ENCODE assay signal across 14 cellular contexts in the genomic region with DNA sequence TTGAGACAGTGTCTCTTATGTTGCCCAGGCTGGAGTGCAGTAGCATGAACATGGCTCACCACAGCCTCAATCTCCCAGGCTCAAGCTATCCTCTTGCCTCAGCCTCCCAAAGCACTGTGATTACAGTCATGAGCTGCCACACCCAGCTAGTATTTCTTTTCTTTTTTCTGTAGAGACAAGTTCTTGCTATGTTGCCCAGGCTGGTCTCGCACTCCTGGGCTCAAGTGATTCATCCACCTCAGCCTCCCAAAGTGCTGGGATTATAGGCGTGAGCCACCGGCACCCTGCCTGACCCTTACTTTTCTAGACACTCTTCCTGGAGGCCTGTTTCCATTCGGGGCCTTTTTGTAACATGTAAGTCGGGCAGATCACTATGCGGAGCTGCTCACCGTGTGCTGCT. TPM values are rescaled to one million over a fixed set of nuclear protein-coding genes. Genes with fewer than 3 reads are reported as not detected.
DNase-seq lines count a peak whose midpoint lies in the region; ATAC-seq and TF ChIP-seq lines count a peak whose summit lies in the region.
"Had no signal": no experiment of that assay in that cellular context is flagged by ENCODE, and none has a peak within 500 bp of the region (broad histone marks: within the 10 kb centered on the region; RNA-seq: fewer than 3 reads in every experiment).

No MANE protein-coding gene starts in this region.

- peaks cover 18% of the 10 kb centered on the region for H3K27me3 Mint-ChIP-seq in WTC11 (ENCODE audit: low read depth)
- H3K27me3 Mint-ChIP-seq in activated CD8-positive, alpha-beta T cell treated with anti-CD3 and anti-CD28 coated beads, Interleukin-2, amount 10 ng/mL, durations not matched to agents 7 days and 5 days (ENCODE audit: low read depth): no peaks in the 10 kb centered on the region

- H3K27ac Mint-ChIP-seq in WTC11: 0 out of 2 replicates have a peak overlapping the region, but pooled peaks have one; percentile 27
- H3K27ac Mint-ChIP-seq in activated CD8-positive, alpha-beta T cell treated with anti-CD3 and anti-CD28 coated beads, Interleukin-2, amount 10 ng/mL, durations not matched to agents 7 days and 5 days: no peak overlapping the region
- H3K27ac Mint-ChIP-seq: activated CD8-positive, alpha-beta memory T cell treated with anti-CD3 and anti-CD28 coated beads, Interleukin-2, amount 10 ng/mL, durations not matched to agents 7 days and 5 days; activated naive CD8-positive, alpha-beta T cell treated with anti-CD3 and anti-CD28 coated beads, Interleukin-2, amount 10 ng/mL, durations not matched to agents 7 days and 5 days; CD14-positive monocyte had no signal

- DNase-seq in GM23248 (peak; percentile 58), WTC11 (ENCODE audit: low spot score) (no peak), islet precursor cell (peak; percentile 83), smooth muscle cell (lab: John Stamatoyannopoulos, UW; ENCODE audit: unreplicated experiment) (no peak), NK-92 (lab: John Stamatoyannopoulos, UW; ENCODE audit: unreplicated experiment) (no peak), cerebellar nuclear complex (lab: John Stamatoyannopoulos, UW) (no peak), coronary artery (ENCODE audit: low spot score) (no peak)
- no peak for DNase-seq in activated CD8-positive, alpha-beta T cell treated with anti-CD3 and anti-CD28 coated beads, Interleukin-2, amount 10 ng/mL, durations not matched to agents 7 days and 5 days
- DNase-seq: activated CD8-positive, alpha-beta memory T cell treated with anti-CD3 and anti-CD28 coated beads, Interleukin-2, amount 10 ng/mL, durations not matched to agents 7 days and 5 days; activated naive CD8-positive, alpha-beta T cell treated with anti-CD3 and anti-CD28 coated beads, Interleukin-2, amount 10 ng/mL, durations not matched to agents 7 days and 5 days; dorsolateral prefrontal cortex; stimulated activated CD8-positive, alpha-beta memory T cell treated with anti-CD3 and anti-CD28 coated beads, Interleukin-4, amount 100 ng/mL, for 48 hours; T-helper 9 cell had no signal

- H3K36me3 ChIP-seq in GM23248 (ENCODE audit: low read depth): no peaks in the 10 kb centered on the region
- no peaks in the 10 kb centered on the region for H3K36me3 ChIP-seq in smooth muscle cell (ENCODE audit: low read depth)

- in situ Hi-C loops in GM23248 (cut with MboI): no loop called here

- no peaks in the 10 kb centered on the region for H3K36me3 Mint-ChIP-seq in WTC11
- H3K36me3 Mint-ChIP-seq in activated CD8-positive, alpha-beta T cell treated with anti-CD3 and anti-CD28 coated beads, Interleukin-2, amount 10 ng/mL, durations not matched to agents 7 days and 5 days (ENCODE audit: low read depth): no peaks in the 10 kb centered on the region
- H3K36me3 Mint-ChIP-seq: activated CD8-positive, alpha-beta memory T cell treated with anti-CD3 and anti-CD28 coated beads, Interleukin-2, amount 10 ng/mL, durations not matched to agents 7 days and 5 days; activated naive CD8-positive, alpha-beta T cell treated with anti-CD3 and anti-CD28 coated beads, Interleukin-2, amount 10 ng/mL, durations not matched to agents 7 days and 5 days; CD14-positive monocyte had no signal

- H3K4me2 ChIP-seq in GM23248 (ENCODE audit: unreplicated experiment): peak overlapping the region; percentile 99
- no peak overlapping the region for H3K4me2 ChIP-seq in smooth muscle cell

- H2AFZ ChIP-seq in GM23248 (peak overlapping the region; percentile 78), smooth muscle cell (ENCODE audit: low read depth) (no peak overlapping the region)

- WGBS in GM23248 (ENCODE audit: low coverage in 1 of 2, low lambda C conversion rate in 2 of 2, missing lambda C conversion rate in 2 of 2), 2 experiments: 50 to 55% methylated on average over 7 of the region's 7 CpGs
- 31% methylated on average over 7 of the region's 7 CpGs for WGBS in smooth muscle cell (ENCODE audit: low lambda C conversion rate)

- no peak for ATAC-seq in WTC11
- ATAC-seq in activated CD8-positive, alpha-beta T cell treated with anti-CD3 and anti-CD28 coated beads, Interleukin-2, amount 10 ng/mL, durations not matched to agents 7 days and 5 days: no peak
- ATAC-seq: activated CD8-positive, alpha-beta memory T cell treated with anti-CD3 and anti-CD28 coated beads, Interleukin-2, amount 10 ng/mL, durations not matched to agents 7 days and 5 days had no signal

- CTCF ChIA-PET in WTC11 (lab: Charles Lee): interaction anchor here (0.6 to 2.8 kb wide), 12 partner anchors 8 to 273 kb away, joined by 3 to 31 read pairs (median 4); partner anchors contain the start of genes ENAH and SRP9
- CTCF ChIA-PET in activated CD8-positive, alpha-beta T cell treated with anti-CD3 and anti-CD28 coated beads, Interleukin-2, amount 10 ng/mL, durations not matched to agents 7 days and 5 days (lab: Charles Lee): no interaction called here

- peaks cover 27% of the 10 kb centered on the region for H3K4me1 ChIP-seq in GM23248 (ENCODE audit: insufficient read depth)
- H3K4me1 ChIP-seq in smooth muscle cell (ENCODE audit: low read depth): peaks cover 5% of the 10 kb centered on the region

- H3K9ac ChIP-seq in GM23248 (peak overlapping the region; percentile 88), smooth muscle cell (ENCODE audit: low read depth) (no peak overlapping the region)

- no peaks in the 10 kb centered on the region for H3K9me2 ChIP-seq in GM23248 (ENCODE audit: insufficient read depth)

- H4K20me1 ChIP-seq in GM23248 (ENCODE audit: insufficient read depth) (no peaks in the 10 kb centered on the region), smooth muscle cell (ENCODE audit: low read depth) (no peaks in the 10 kb centered on the region)

- H3K4me3 ChIP-seq in GM23248 (no peak overlapping the region), smooth muscle cell (no peak overlapping the region), coronary artery (no peak overlapping the region)

- POLR2A ChIA-PET in WTC11 (lab: Charles Lee): interaction anchor here (0.6 to 1.6 kb wide), 3 partner anchors 24 to 70 kb away, joined by 3 to 7 read pairs (median 6); no protein-coding TSS in a partner anchor
- POLR2A ChIA-PET in activated CD8-positive, alpha-beta T cell treated with anti-CD3 and anti-CD28 coated beads, Interleukin-2, amount 10 ng/mL, durations not matched to agents 7 days and 5 days (lab: Charles Lee): interaction anchor here (0.6 kb wide), 1 partner anchor 12 kb away, joined by 3 read pairs; no protein-coding TSS in a partner anchor

- H3K27ac ChIP-seq in GM23248 (peak overlapping the region; percentile 91), smooth muscle cell (ENCODE audit: low read depth) (peak overlapping the region; percentile 88), coronary artery (peak overlapping the region in 1 of 2 donors; percentile 93)

- H3F3A ChIP-seq in GM23248 (ENCODE audit: insufficient read depth) (peaks cover 7% of the 10 kb centered on the region; the same call in 1 of the 2 replicates), smooth muscle cell (ENCODE audit: low read depth) (no peaks in the 10 kb centered on the region)

- no peaks in the 10 kb centered on the region for H3K9me3 Mint-ChIP-seq in WTC11
- H3K9me3 Mint-ChIP-seq in activated CD8-positive, alpha-beta T cell treated with anti-CD3 and anti-CD28 coated beads, Interleukin-2, amount 10 ng/mL, durations not matched to agents 7 days and 5 days (ENCODE audit: insufficient read depth): no peaks in the 10 kb centered on the region
- H3K9me3 Mint-ChIP-seq: activated naive CD8-positive, alpha-beta T cell treated with anti-CD3 and anti-CD28 coated beads, Interleukin-2, amount 10 ng/mL, durations not matched to agents 7 days and 5 days had no signal

- no peak for TF ChIP-seq CTCF in WTC11 (IDR thresholded peaks at IDR 0.05)
- no peak for TF ChIP-seq CTCF in smooth muscle cell (IDR thresholded peaks at IDR 0.05; ENCODE audit: borderline replicate concordance, insufficient read depth, poor library complexity, severe bottlenecking)
- TF ChIP-seq CTCF in coronary artery (IDR thresholded peaks at IDR 0.05): no peak

- H3K9me3 ChIP-seq in GM23248 (ENCODE audit: low read depth): no peaks in the 10 kb centered on the region
- no peaks in the 10 kb centered on the region for H3K9me3 ChIP-seq in smooth muscle cell (replicated peaks; ENCODE audit: low read depth)

- H3K4me3 Mint-ChIP-seq in WTC11: no peak overlapping the region
- H3K4me3 Mint-ChIP-seq in activated CD8-positive, alpha-beta T cell treated with anti-CD3 and anti-CD28 coated beads, Interleukin-2, amount 10 ng/mL, durations not matched to agents 7 days and 5 days: no peak overlapping the region
- H3K4me3 Mint-ChIP-seq: activated CD8-positive, alpha-beta memory T cell treated with anti-CD3 and anti-CD28 coated beads, Interleukin-2, amount 10 ng/mL, durations not matched to agents 7 days and 5 days; activated naive CD8-positive, alpha-beta T cell treated with anti-CD3 and anti-CD28 coated beads, Interleukin-2, amount 10 ng/mL, durations not matched to agents 7 days and 5 days; CD14-positive monocyte had no signal

- no peaks in the 10 kb centered on the region for H3K79me2 ChIP-seq in GM23248 (ENCODE audit: insufficient read depth)
- no peaks in the 10 kb centered on the region for H3K79me2 ChIP-seq in smooth muscle cell (ENCODE audit: low read depth)

- peaks cover 35% of the 10 kb centered on the region for H3K4me1 Mint-ChIP-seq in WTC11
- no peaks in the 10 kb centered on the region for H3K4me1 Mint-ChIP-seq in activated CD8-positive, alpha-beta T cell treated with anti-CD3 and anti-CD28 coated beads, Interleukin-2, amount 10 ng/mL, durations not matched to agents 7 days and 5 days (ENCODE audit: low read depth)
- H3K4me1 Mint-ChIP-seq: activated CD8-positive, alpha-beta memory T cell treated with anti-CD3 and anti-CD28 coated beads, Interleukin-2, amount 10 ng/mL, durations not matched to agents 7 days and 5 days; activated naive CD8-positive, alpha-beta T cell treated with anti-CD3 and anti-CD28 coated beads, Interleukin-2, amount 10 ng/mL, durations not matched to agents 7 days and 5 days had no signal

- H3K27me3 ChIP-seq in GM23248 (replicated peaks; ENCODE audit: insufficient read depth) (no peaks in the 10 kb centered on the region), smooth muscle cell (ENCODE audit: low read depth) (no peaks in the 10 kb centered on the region)
- H3K27me3 ChIP-seq: dorsolateral prefrontal cortex had no signal

TF ChIP-seq in WTC11, 78 proteins besides CTCF, POLR2A, EP300 and RAD21 (continues in another document):
- no peak for TF ChIP-seq ZNF416 (CRISPR knock-in tag; IDR thresholded peaks at IDR 0.05)
- no peak for TF ChIP-seq PRRX2 (CRISPR knock-in tag; IDR thresholded peaks at IDR 0.05)
- TF ChIP-seq JUN (CRISPR knock-in tag; IDR thresholded peaks at IDR 0.05): no peak
- TF ChIP-seq TCF7 (CRISPR knock-in tag; IDR thresholded peaks at IDR 0.05; ENCODE audit: low read depth): no peak
- TF ChIP-seq NFATC4 (CRISPR knock-in tag; IDR thresholded peaks at IDR 0.05): no peak
- TF ChIP-seq ZNF138 (CRISPR knock-in tag; conservative IDR thresholded peaks at IDR 0.05): no peak

RNA-seq across cellular contexts. Expression of gene SRP9, which starts 30.1 kb away (rescaled TPM):
- 321 and 446 TPM in 2 replicates for total RNA-seq in GM23248 (2014; rRNA removed; shearing (Covaris generic))
- polyA plus RNA-seq in GM23248 (2016; fragmentation: Nextera tagmentation; extraction: Ambion mirVana) (415 and 419 TPM in 2 replicates), smooth muscle cell (301 TPM in 2 replicates)
- total RNA-seq in WTC11 (2021) (374 to 395 TPM (median 375 TPM) in 3 replicates), smooth muscle cell (394 and 449 TPM in 2 replicates)
- total RNA-seq in activated CD8-positive, alpha-beta T cell treated with anti-CD3 and anti-CD28 coated beads, Interleukin-2, amount 10 ng/mL, durations not matched to agents 7 days and 5 days: 100 to 1,000 TPM; 240 to 247 TPM

Comparison
In these comparisons a context has a peak if more than half of its experiments do, and no peak if none do; other contexts are left out.
1. DNase-seq: peak in GM23248 (single experiment) and islet precursor cell (single experiment); none in WTC11 (single experiment), smooth muscle cell (single experiment), NK-92 (single experiment), cerebellar nuclear complex (0 of 2), coronary artery (single experiment) and activated CD8-positive, alpha-beta T cell treated with anti-CD3 and anti-CD28 coated beads, Interleukin-2, amount 10 ng/mL, durations not matched to agents 7 days and 5 days (single experiment).